Comparison of ENCODE assay signal across 8 cellular contexts in the genomic region with DNA sequence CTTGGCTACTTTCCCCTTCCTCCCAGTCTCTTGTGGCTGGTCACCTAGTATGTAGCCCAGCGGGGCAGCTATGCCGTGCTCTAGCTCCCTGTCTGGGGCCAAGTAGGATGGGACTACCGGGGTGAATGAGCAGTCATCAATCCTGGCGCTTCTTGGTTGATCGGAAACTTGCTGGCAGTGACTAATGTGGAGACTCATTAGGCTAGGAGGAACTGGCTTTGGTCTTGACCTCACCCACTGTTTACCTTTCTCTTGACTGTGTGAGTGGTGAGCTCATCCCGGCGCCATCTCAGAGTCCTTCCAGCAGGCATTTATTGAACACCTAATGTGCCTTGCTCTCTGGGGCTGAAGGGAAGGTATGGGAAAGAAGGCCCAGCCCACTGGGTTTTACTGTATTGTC. TPM values are rescaled to one million over a fixed set of nuclear protein-coding genes. Genes with fewer than 3 reads are reported as not detected.
DNase-seq lines count a peak whose midpoint lies in the region; ATAC-seq, FAIRE-seq and TF ChIP-seq lines count a peak whose summit lies in the region.

No MANE protein-coding gene starts in this region.

- H3K27me3 ChIP-seq in GM12878 (replicated peaks in 1 of 2; ENCODE audit: control insufficient read depth in 2 of 2, insufficient read depth in 2 of 2, low read length in 1 of 2) (no peaks in the 10 kb centered on the region), lung (ENCODE audit: control insufficient read depth, insufficient read depth) (no peaks in the 10 kb centered on the region)

- POLR2A ChIA-PET in GM12878 (lab: Charles Lee), result no interaction called here

- TF ChIP-seq EP300 in GM12878 (IDR thresholded peaks at IDR 0.05; ENCODE audit: borderline replicate concordance in 1 of 2, control insufficient read depth in 1 of 2, low read depth in 2 of 2, low read length in 2 of 2), result no peak

- H2AFZ ChIP-seq in GM12878 (ENCODE audit: control insufficient read depth, low read depth, low read length), result no peak overlapping the region

- H3K79me2 ChIP-seq in GM12878 (ENCODE audit: control insufficient read depth, insufficient read depth, low read length), result no peaks in the 10 kb centered on the region

- BruUV-seq in GM12878 (replicated peaks; lab: Mats Ljungman, UMichigan), result no TSS peak

- FAIRE-seq in GM12878 (lab: Jason Lieb, UNC), result no peak

- intact Hi-C loops in GM12878 (cut with micrococcal nuclease; ENCODE audit: unreplicated experiment), result no loop called here

- H3K4me3 ChIP-seq in GM12878, result no peak overlapping the region
- no peak overlapping the region for H3K4me3 ChIP-seq in lung

- no peaks in the 10 kb centered on the region for H3K9me3 ChIP-seq in GM12878 (replicated peaks; ENCODE audit: control insufficient read depth, insufficient read depth, low read length)
- H3K9me3 ChIP-seq in lung (ENCODE audit: control insufficient read depth in 2 of 2, insufficient read depth in 1 of 2, low read length in 1 of 2), result peaks cover 0 to 2% of the 10 kb centered on the region in 2 donors

- peak; percentile 53 for ATAC-seq in GM12878
- ATAC-seq in lung (ENCODE audit: insufficient read depth, low FRiP score), result peak; percentile 45

- 61% methylated on average over 7 of the region's 7 CpGs for WGBS in GM12878 (ENCODE audit: insufficient coverage, insufficient replicate concordance, low lambda C conversion rate, missing lambda C conversion rate)
- 54 to 72% methylated on average over 7 of the region's 7 CpGs for WGBS in lung, 2 donors

- in situ Hi-C loops in GM12878 (cut with MboI), result no loop called here
- in situ Hi-C loops in GM13976 (cut with MboI; ENCODE audit: low sequenced_read_pairs, unreplicated experiment), result no loop called here

- no peak for TF ChIP-seq POLR2A in GM12878 (IDR thresholded peaks at IDR 0.05; ENCODE audit: low read depth, low read length)

- no peaks in the 10 kb centered on the region for H4K20me1 ChIP-seq in GM12878 (ENCODE audit: control insufficient read depth, insufficient read depth)

- no peak overlapping the region for H3K4me2 ChIP-seq in GM12878 (ENCODE audit: control insufficient read depth, insufficient read depth)

- TF ChIP-seq CTCF in GM12878 (IDR thresholded peaks at IDR 0.05 in 2 of 3, conservative IDR thresholded peaks at IDR 0.05 in 1 of 3; ENCODE audit: control insufficient read depth in 2 of 3, extremely low read depth in 1 of 3, insufficient read depth in 1 of 3, low read depth in 3 of 3, low read length in 3 of 3), result no peak
- no peak for TF ChIP-seq CTCF in lung (IDR thresholded peaks at IDR 0.05; ENCODE audit: control extremely low read depth, extremely low read depth)
- no peak for TF ChIP-seq CTCF in GM13976 (IDR thresholded peaks at IDR 0.05; ENCODE audit: borderline replicate concordance, control extremely low read depth, extremely low read depth, insufficient read depth, missing control alignments)

- H3K27ac ChIP-seq in GM12878 (ENCODE audit: control insufficient read depth, insufficient read depth) (no peak overlapping the region), lung (ENCODE audit: low read depth in 1 of 2, low read length in 1 of 2) (peak overlapping the region in 1 of 2 donors; percentile 5)

- no peaks in the 10 kb centered on the region for H3K36me3 ChIP-seq in GM12878 (ENCODE audit: control insufficient read depth in 2 of 2, insufficient read depth in 2 of 2, low read length in 1 of 2)
- H3K36me3 ChIP-seq in lung (ENCODE audit: control insufficient read depth in 2 of 2, insufficient read depth in 2 of 2, low read length in 2 of 2), result no peaks in the 10 kb centered on the region

- H3K9ac ChIP-seq in GM12878 (ENCODE audit: control insufficient read depth, insufficient read depth, low read length), result no peak overlapping the region

- peak; percentile 91 for DNase-seq in A172 (ENCODE audit: low spot score)
- DNase-seq in HT-29 (ENCODE audit: low spot score), result peak; percentile 82
- no peak for DNase-seq in GM12878 (ENCODE audit: low read depth, low spot score)
- no peak for DNase-seq in lung (ENCODE audit: low spot score)
- no peak for DNase-seq in DMS79 treated with DMSO at 0.1 percent for 48 hours (lab: John Stamatoyannopoulos, UW)
- no peak for DNase-seq in NCI-H2227 treated with DMSO at 0.1 percent for 48 hours (lab: John Stamatoyannopoulos, UW)
- no peak for DNase-seq in GM13976 (ENCODE audit: low spot score)
- DNase-seq in hypothalamus (lab: John Stamatoyannopoulos, UW), result no peak

- no peaks in the 10 kb centered on the region for H3K4me1 ChIP-seq in GM12878 (ENCODE audit: control insufficient read depth, insufficient read depth, low read length)
- H3K4me1 ChIP-seq in lung (ENCODE audit: control insufficient read depth in 2 of 2, insufficient read depth in 2 of 2, low read length in 2 of 2), result peaks cover 14 to 23% of the 10 kb centered on the region in 2 donors

- RAD21 ChIA-PET in GM12878 (lab: Charles Lee; ENCODE audit: unreplicated experiment), result no interaction called here

- no peak for TF ChIP-seq RAD21 in GM12878 (IDR thresholded peaks at IDR 0.05; ENCODE audit: insufficient read depth, low read depth, low read length)

- SMC1A ChIA-PET in GM12878 (lab: Charles Lee; ENCODE audit: uncharacterized antibody, unreplicated experiment), result interaction anchor here (1.1 kb wide), 1 partner anchor 11 kb away, joined by 3 read pairs; no protein-coding TSS in a partner anchor

- CTCF ChIA-PET in GM12878 (lab: Yijun Ruan, JAX), result no interaction called here

TF ChIP-seq in GM12878, 131 proteins besides CTCF, POLR2A, EP300 and RAD21:
- TF ChIP-seq MTA3 (IDR thresholded peaks at IDR 0.05; ENCODE audit: borderline replicate concordance, low read length), result no peak
- TF ChIP-seq SIN3A (IDR thresholded peaks at IDR 0.05; ENCODE audit: low read depth, low read length), result no peak
- no peak for TF ChIP-seq JUNB (IDR thresholded peaks at IDR 0.05)
- TF ChIP-seq MYC (IDR thresholded peaks at IDR 0.05; ENCODE audit: insufficient read depth, insufficient read length, insufficient replicate concordance, low read length, severe bottlenecking), result no peak
TF ChIP-seq in GM12878: peak in this region for 0.

RNA-seq across cellular contexts. Expression of a gene that starts 16.0 kb away (rescaled TPM):
- 11.2 and 12.3 TPM in 2 replicates for total RNA-seq in A172 (2014; rRNA removed; shearing (Covaris generic))
- 59.2 and 62.9 TPM in 2 replicates for total RNA-seq in HT-29 (2014; rRNA removed; shearing (Covaris generic))
- 0.44 and 0.88 TPM in 2 replicates for total RNA-seq in GM12878 (2013; cell fraction: nucleolus; rRNA removed)
- total RNA-seq in GM12878 (2014; rRNA removed) (0.05 TPM in 1 of 2 replicates, not detected in the other), GM12878 (2014; rRNA removed; fragmentation: Illumina TruSeq; extraction: Trizol) (not detected in 2 replicates), GM12878 (2021) (0.32 and 0.64 TPM in 2 replicates), lung (10 to 100 TPM; 30.3 to 43.5 TPM)
- not detected for polyA plus RNA-seq in GM12878 (2011; ENCODE audit: low read depth)
- polyA plus RNA-seq in GM12878 (2011; rRNA removed) (0.37 and 0.73 TPM in 2 replicates), GM12878 (2014; fragmentation: Illumina TruSeq; extraction: Trizol) (0.03 TPM in 1 of 2 replicates, not detected in the other), GM12878 (2014; fragmentation: Nextera tagmentation; extraction: Ambion mirVana) (not detected), GM12878 (2014; rRNA removed) (0.05 and 0.06 TPM in 2 replicates), GM12878 (2016; fragmentation: Nextera tagmentation; extraction: Ambion mirVana) (under 1 TPM in 1 of 2 experiments, not detected in 1; 0.07 TPM), lung (10 to 100 TPM; 11.0 to 12.8 TPM)
- polyA plus RNA-seq in GM12878 (2011; cell fraction: cytosol; rRNA removed), result 0.65 and 0.66 TPM in 2 replicates
- polyA plus RNA-seq in GM12878 (2011; cell fraction: nucleus; rRNA removed), result 2.0 and 2.6 TPM in 2 replicates
- polyA plus RNA-seq in GM12878 (2012), result 0.15 TPM in 1 of 2 replicates, not detected in the other
- polyA minus RNA-seq in GM12878 (2011; rRNA and poly(A)+ RNA removed), result 1.4 and 1.6 TPM in 2 replicates
- polyA minus RNA-seq in GM12878 (2011; cell fraction: cytosol; rRNA and poly(A)+ RNA removed), result 0.27 and 3.2 TPM in 2 replicates
- polyA minus RNA-seq in GM12878 (2011; cell fraction: nucleus; rRNA and poly(A)+ RNA removed), result 0.85 and 1.1 TPM in 2 replicates

Comparison
In these comparisons a context has a peak if more than half of its experiments do, and no peak if none do; other contexts are left out.
1. DNase-seq: peak in A172 (single experiment) and HT-29 (single experiment); none in GM12878 (single experiment), lung (single experiment), DMS79 treated with DMSO at 0.1 percent for 48 hours (single experiment), NCI-H2227 treated with DMSO at 0.1 percent for 48 hours (single experiment), GM13976 (single experiment) and hypothalamus (0 of 51).